ENCODE assay signal across 29 cellular contexts in the genomic region with DNA sequence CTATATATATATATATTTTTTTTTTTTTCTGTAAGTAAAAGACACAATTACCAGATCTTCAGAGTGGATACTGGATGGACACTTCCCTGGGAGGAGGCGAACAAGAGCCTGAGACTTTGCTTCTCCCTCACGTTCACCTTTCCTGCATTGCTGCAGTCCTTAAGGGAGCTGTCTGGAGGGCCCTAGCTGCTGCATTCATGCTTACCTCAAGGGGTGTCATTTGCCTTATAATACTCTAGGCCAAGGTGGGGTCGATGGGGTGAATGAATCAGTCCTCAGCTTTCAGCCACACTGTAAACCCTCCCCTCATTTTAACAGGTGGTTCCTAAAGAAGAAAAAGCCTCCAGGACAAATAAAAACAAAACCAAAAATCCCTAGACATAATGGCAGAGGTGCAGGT.
"Had no signal": no experiment of that assay in that cellular context is flagged by ENCODE, and none has a peak within 500 bp of the region (broad histone marks: within the 10 kb centered on the region; RNA-seq: fewer than 3 reads in every experiment).

No MANE protein-coding gene starts in this region.

- H3K27me3 Mint-ChIP-seq: stimulated activated naive B cell treated with anti-CD40 and anti-IgM and Interleukin-4, amounts not matched to agents 10 μg/mL and 1 μg/mL and 100 μg/mL, for 72 hours had no signal

- H3K27ac ChIP-seq: left ventricle myocardium inferior, pancreas, prostate gland, skin epidermis, stomach, testis, thyroid gland, transverse colon, upper lobe of left lung, vagina had no signal

- FAIRE-seq: pancreas had no signal

- H3K4me3 Mint-ChIP-seq: naive thymus-derived CD4-positive, alpha-beta T cell; nephron; neural crest cell had no signal

- H3K9me3 ChIP-seq: left ventricle myocardium inferior, mucosa of descending colon, pancreas, prostate gland, stomach, testis, thyroid gland, transverse colon, upper lobe of left lung, vagina had no signal

- H3K36me3 Mint-ChIP-seq: naive thymus-derived CD4-positive, alpha-beta T cell; stimulated activated naive B cell treated with anti-CD40 and anti-IgM and Interleukin-4, amounts not matched to agents 10 μg/mL and 1 μg/mL and 100 μg/mL, for 72 hours had no signal

- H3K27ac Mint-ChIP-seq: naive thymus-derived CD4-positive, alpha-beta T cell; nephron had no signal

- H3K36me3 ChIP-seq: left ventricle myocardium inferior, pancreas, prostate gland, stomach, thyroid gland, transverse colon, upper lobe of left lung, vagina had no signal

- ATAC-seq: mucosa of descending colon; naive thymus-derived CD4-positive, alpha-beta T cell; pancreas; right cardiac atrium; sciatic nerve; stimulated activated naive CD8-positive, alpha-beta T cell treated with anti-CD3 and anti-CD28 coated beads, Interleukin-15, Interleukin-2, amounts not matched to agents 100 U/mL and 50 U/mL, for 24 hours had no signal

- H3K27me3 ChIP-seq: pancreas, stomach, testis, thyroid gland, transverse colon, upper lobe of left lung, vagina had no signal

- H3K4me3 ChIP-seq: left ventricle myocardium inferior, lung, mucosa of descending colon, pancreas, prostate gland, skin epidermis, stomach, testis, thyroid gland, transverse colon, upper lobe of left lung, vagina had no signal

- H3K9me3 Mint-ChIP-seq: nephron; neural crest cell; stimulated activated naive B cell treated with anti-CD40 and anti-IgM and Interleukin-4, amounts not matched to agents 10 μg/mL and 1 μg/mL and 100 μg/mL, for 72 hours had no signal

- H3K4me1 ChIP-seq: left ventricle myocardium inferior, pancreas, prostate gland, testis, thyroid gland, transverse colon, upper lobe of left lung, vagina had no signal

- DNase-seq: islet precursor cell; left ventricle myocardium inferior; mesendoderm; midbrain; mucosa of descending colon; naive thymus-derived CD4-positive, alpha-beta T cell; nucleus accumbens; pancreas; posterior cingulate gyrus; retina; right cardiac atrium; stimulated activated CD4-positive, alpha-beta T cell treated with anti-CD3 and anti-CD28 coated beads, Interleukin-12 subunit alpha, Interleukin-12 subunit beta, amount 100 ng/mL, for 4 hours; stimulated activated CD4-positive, alpha-beta T cell treated with anti-CD3 and anti-CD28 coated beads, Interleukin-15, amount 100 ng/mL, for 24 hours; stimulated activated CD4-positive, alpha-beta T cell treated with anti-CD3 and anti-CD28 coated beads, Interleukin-2, amount 100 ng/mL, for 24 hours; stimulated activated CD4-positive, alpha-beta T cell treated with anti-CD3 and anti-CD28 coated beads, Interleukin-4, amount 100 ng/mL, for 1 hour; stimulated activated naive B cell treated with anti-CD40 and anti-IgM and Interleukin-4, amounts not matched to agents 10 μg/mL and 1 μg/mL and 100 μg/mL, for 72 hours; stimulated activated naive CD8-positive, alpha-beta T cell treated with anti-CD3 and anti-CD28 coated beads, Interleukin-15, Interleukin-2, amounts not matched to agents 100 U/mL and 50 U/mL, for 24 hours; stomach; testis; thyroid gland; transverse colon; upper lobe of left lung had no signal
